ENCODE assay signal across 2 cellular contexts in the genomic region with DNA sequence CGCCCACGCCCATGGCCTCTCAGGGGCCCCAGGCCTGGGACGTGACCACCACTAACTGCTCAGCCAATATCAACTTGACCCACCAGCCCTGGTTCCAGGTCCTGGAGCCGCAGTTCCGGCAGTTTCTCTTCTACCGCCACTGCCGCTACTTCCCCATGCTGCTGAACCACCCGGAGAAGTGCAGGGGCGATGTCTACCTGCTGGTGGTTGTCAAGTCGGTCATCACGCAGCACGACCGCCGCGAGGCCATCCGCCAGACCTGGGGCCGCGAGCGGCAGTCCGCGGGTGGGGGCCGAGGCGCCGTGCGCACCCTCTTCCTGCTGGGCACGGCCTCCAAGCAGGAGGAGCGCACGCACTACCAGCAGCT.
TF ChIP-seq lines count a peak whose summit lies in the region.

No MANE protein-coding gene starts in this region.

TF ChIP-seq in IMR-90, 13 proteins besides CTCF, POLR2A, EP300 and RAD21:
- TF ChIP-seq CEBPB (IDR thresholded peaks at IDR 0.05; ENCODE audit: low read depth, low read length): no peak
- TF ChIP-seq USF2 (IDR thresholded peaks at IDR 0.05; ENCODE audit: low read depth, low read length): no peak
- TF ChIP-seq RFX5 (IDR thresholded peaks at IDR 0.05; ENCODE audit: low read depth, low read length): no peak
- TF ChIP-seq BHLHE40 (IDR thresholded peaks at IDR 0.05; ENCODE audit: low read depth, low read length): no peak
- TF ChIP-seq MAFK (IDR thresholded peaks at IDR 0.05; ENCODE audit: low read depth, low read length): no peak
- TF ChIP-seq CHD1 (IDR thresholded peaks at IDR 0.05; ENCODE audit: low read depth, low read length): no peak
- TF ChIP-seq, protein P1, sequence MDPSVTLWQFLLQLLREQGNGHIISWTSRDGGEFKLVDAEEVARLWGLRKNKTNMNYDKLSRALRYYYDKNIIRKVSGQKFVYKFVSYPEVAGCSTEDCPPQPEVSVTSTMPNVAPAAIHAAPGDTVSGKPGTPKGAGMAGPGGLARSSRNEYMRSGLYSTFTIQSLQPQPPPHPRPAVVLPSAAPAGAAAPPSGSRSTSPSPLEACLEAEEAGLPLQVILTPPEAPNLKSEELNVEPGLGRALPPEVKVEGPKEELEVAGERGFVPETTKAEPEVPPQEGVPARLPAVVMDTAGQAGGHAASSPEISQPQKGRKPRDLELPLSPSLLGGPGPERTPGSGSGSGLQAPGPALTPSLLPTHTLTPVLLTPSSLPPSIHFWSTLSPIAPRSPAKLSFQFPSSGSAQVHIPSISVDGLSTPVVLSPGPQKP (IDR thresholded peaks at IDR 0.05; ENCODE audit: borderline replicate concordance, low read depth, low read length): no peak
- TF ChIP-seq RCOR1 (IDR thresholded peaks at IDR 0.05; ENCODE audit: insufficient replicate concordance, low read length): no peak
- TF ChIP-seq NFE2L2 (IDR thresholded peaks at IDR 0.05; ENCODE audit: low read depth, low read length): no peak
- TF ChIP-seq FOS (IDR thresholded peaks at IDR 0.05; ENCODE audit: low read depth, low read length): no peak
- TF ChIP-seq SMC3 (IDR thresholded peaks at IDR 0.05; ENCODE audit: low read depth, low read length): no peak
- TF ChIP-seq MAZ (IDR thresholded peaks at IDR 0.05; ENCODE audit: borderline replicate concordance, low read depth, low read length): no peak
- no peak for TF ChIP-seq MXI1 (IDR thresholded peaks at IDR 0.05; ENCODE audit: borderline replicate concordance, low read depth, low read length)
TF ChIP-seq in IMR-90: peak in this region for 0.

TF ChIP-seq in H1, 55 proteins besides CTCF, POLR2A, EP300 and RAD21:
- TF ChIP-seq EZH2 (IDR thresholded peaks at IDR 0.05; ENCODE audit: low read depth, low read length, severe bottlenecking) (no peak), BRCA1 (IDR thresholded peaks at IDR 0.05; ENCODE audit: low read depth, low read length) (no peak), MAX (IDR thresholded peaks at IDR 0.05) (no peak), TEAD4 (IDR thresholded peaks at IDR 0.05; ENCODE audit: low read depth, low read length) (no peak), NANOG (IDR thresholded peaks at IDR 0.05; ENCODE audit: insufficient read depth, low read depth, low read length, poor library complexity, severe bottlenecking) (no peak), CREB1 (IDR thresholded peaks at IDR 0.05) (no peak), CEBPB (IDR thresholded peaks at IDR 0.05; ENCODE audit: low read depth, low read length) (no peak), HDAC6 (IDR thresholded peaks at IDR 0.05; ENCODE audit: low read depth, low read length) (no peak), KDM1A (IDR thresholded peaks at IDR 0.05; ENCODE audit: borderline replicate concordance, low read length) (no peak), POU5F1 (IDR thresholded peaks at IDR 0.05; ENCODE audit: low read depth, low read length) (no peak), TAF1 (IDR thresholded peaks at IDR 0.05; ENCODE audit: low read depth, low read length) (no peak), EGR1 (IDR thresholded peaks at IDR 0.05; ENCODE audit: borderline replicate concordance, low read depth, low read length) (no peak), CBX5 (IDR thresholded peaks at IDR 0.05; ENCODE audit: low read depth, low read length) (no peak), RNF2 (IDR thresholded peaks at IDR 0.05; ENCODE audit: borderline replicate concordance, low read depth, low read length, missing control alignments, poor library complexity, severe bottlenecking) (no peak), POLR2AphosphoS5 (IDR thresholded peaks at IDR 0.05; ENCODE audit: low read depth, low read length) (no peak), TAF7 (optimal IDR thresholded peaks at IDR 0.05; ENCODE audit: borderline replicate concordance, low read depth, low read length) (no peak)
- TF ChIP-seq, protein P2, sequence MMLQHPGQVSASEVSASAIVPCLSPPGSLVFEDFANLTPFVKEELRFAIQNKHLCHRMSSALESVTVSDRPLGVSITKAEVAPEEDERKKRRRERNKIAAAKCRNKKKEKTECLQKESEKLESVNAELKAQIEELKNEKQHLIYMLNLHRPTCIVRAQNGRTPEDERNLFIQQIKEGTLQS (IDR thresholded peaks at IDR 0.05; ENCODE audit: insufficient read depth, low read depth, low read length): no peak
- TF ChIP-seq, protein P3, sequence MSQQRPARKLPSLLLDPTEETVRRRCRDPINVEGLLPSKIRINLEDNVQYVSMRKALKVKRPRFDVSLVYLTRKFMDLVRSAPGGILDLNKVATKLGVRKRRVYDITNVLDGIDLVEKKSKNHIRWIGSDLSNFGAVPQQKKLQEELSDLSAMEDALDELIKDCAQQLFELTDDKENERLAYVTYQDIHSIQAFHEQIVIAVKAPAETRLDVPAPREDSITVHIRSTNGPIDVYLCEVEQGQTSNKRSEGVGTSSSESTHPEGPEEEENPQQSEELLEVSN (IDR thresholded peaks at IDR 0.05): no peak
